In the genomic region with DNA sequence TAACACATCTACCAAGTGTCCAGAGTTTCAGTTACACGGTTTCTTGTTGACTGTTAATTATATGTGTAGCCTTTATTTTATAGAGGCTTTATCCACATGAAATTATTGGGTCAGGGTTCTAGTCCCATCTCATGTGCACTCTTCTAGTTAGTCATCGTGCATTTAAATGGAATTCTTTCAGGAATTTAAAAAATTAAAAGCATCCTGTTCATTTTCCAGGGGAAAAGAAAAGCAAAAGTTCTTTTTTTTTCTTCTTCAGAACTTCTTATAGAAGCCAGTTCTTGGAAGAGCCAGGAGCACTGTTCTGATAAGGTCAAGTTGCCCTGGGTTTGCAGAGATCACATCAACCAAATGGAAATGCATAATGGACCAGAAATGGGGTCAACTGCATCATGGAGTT, we compare ENCODE assay signal across 16 cellular contexts.
DNase-seq lines count a peak whose midpoint lies in the region.
"Had no signal": no experiment of that assay in that cellular context is flagged by ENCODE, and none has a peak within 500 bp of the region (broad histone marks: within the 10 kb centered on the region; RNA-seq: fewer than 3 reads in every experiment).

No MANE protein-coding gene starts in this region.

- H3K27me3 ChIP-seq in adipocyte (replicated peaks; ENCODE audit: control insufficient read depth, insufficient read depth, low read length): no peaks in the 10 kb centered on the region

- no peak overlapping the region for H3K4me3 ChIP-seq in adipocyte (ENCODE audit: low read length)
- H3K4me3 ChIP-seq: HAP-1 had no signal

- H3K36me3 ChIP-seq in adipocyte (ENCODE audit: control insufficient read depth, insufficient read depth, low read length, severe bottlenecking): no peaks in the 10 kb centered on the region
- H3K36me3 ChIP-seq: HAP-1 had no signal

- H3K9me3 ChIP-seq in adipocyte (ENCODE audit: control insufficient read depth, low read length): no peaks in the 10 kb centered on the region
- H3K9me3 ChIP-seq: HAP-1 had no signal

- peak; percentile 52 for DNase-seq in EH (ENCODE audit: low read depth)
- DNase-seq in HCEC 1CT: peak; percentile 1
- peak; percentile 7 for DNase-seq in adipocyte (ENCODE audit: low read depth)
- no peak for DNase-seq in DMS79 treated with DMSO at 0.1 percent for 48 hours (lab: John Stamatoyannopoulos, UW)
- no peak for DNase-seq in activated naive CD4-positive, alpha-beta T cell (lab: John Stamatoyannopoulos, UW)
- no peak for DNase-seq in iPS-NIHi7 (ENCODE audit: extremely low spot score)
- DNase-seq: ACHN; C1 segment of cervical spinal cord; Calu3; CD4-positive, alpha-beta memory T cell; COR-L47; DMS53; DND-41; GF-D8; GOT3 had no signal

- H3K4me1 ChIP-seq in adipocyte (ENCODE audit: control insufficient read depth, insufficient read depth, low read length): peaks cover 7% of the 10 kb centered on the region
- H3K4me1 ChIP-seq: HAP-1 had no signal

- no peak overlapping the region for H3K9ac ChIP-seq in adipocyte (ENCODE audit: low read length)

Comparison
In these comparisons a context has a peak if more than half of its experiments do, and no peak if none do; other contexts are left out.
1. DNase-seq: peak in EH (single experiment), HCEC 1CT (single experiment) and adipocyte (single experiment); none in DMS79 treated with DMSO at 0.1 percent for 48 hours (single experiment), activated naive CD4-positive, alpha-beta T cell (0 of 4) and iPS-NIHi7 (single experiment).